ENCODE assay signal across 20 cellular contexts in the genomic region with DNA sequence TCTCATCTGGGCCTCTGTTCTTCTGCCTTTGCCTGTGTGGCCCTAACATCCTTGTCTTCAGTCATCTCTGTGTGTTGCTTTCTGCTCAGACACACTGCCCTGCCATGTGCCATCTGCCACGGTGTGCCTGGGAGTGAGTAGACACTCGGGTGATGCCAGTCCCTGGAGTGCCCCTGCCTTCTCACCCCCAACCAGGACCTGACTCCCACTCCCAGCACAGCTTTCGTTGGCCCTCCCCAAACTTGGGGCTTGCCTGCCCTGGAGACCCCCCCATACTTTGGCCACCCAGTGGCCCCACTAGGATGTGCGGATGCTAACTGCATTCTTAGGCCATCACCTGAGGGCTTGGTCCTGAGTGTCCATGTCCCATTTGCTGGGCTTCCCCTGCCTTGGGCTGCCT.
DNase-seq lines count a peak whose midpoint lies in the region; ATAC-seq, FAIRE-seq and TF ChIP-seq lines count a peak whose summit lies in the region.
"Had no signal": no experiment of that assay in that cellular context is flagged by ENCODE, and none has a peak within 500 bp of the region (broad histone marks: within the 10 kb centered on the region; RNA-seq: fewer than 3 reads in every experiment).

No MANE protein-coding gene starts in this region.

- no peak overlapping the region for H2AK5ac ChIP-seq in H1 (ENCODE audit: low read depth, low read length)

- no peak overlapping the region for H3K23ac ChIP-seq in H1 (ENCODE audit: insufficient read length)

- no peak overlapping the region for H3K14ac ChIP-seq in H1 (ENCODE audit: insufficient read length)

- no peak for TF ChIP-seq POLR2A in H1 (IDR thresholded peaks at IDR 0.05; ENCODE audit: control extremely low read depth in 1 of 2, low read depth in 2 of 2, low read length in 2 of 2)

- intact Hi-C loops in CD8-positive, alpha-beta T cell (cut with DNase I, micrococcal nuclease), result no loop called here
- intact Hi-C loops in Caco-2 (cut with micrococcal nuclease; ENCODE audit: unreplicated experiment), result no loop called here

- no peaks in the 10 kb centered on the region for H3K9me3 ChIP-seq in CD8-positive, alpha-beta T cell (ENCODE audit: low read length)
- no peaks in the 10 kb centered on the region for H3K9me3 ChIP-seq in H1 (ENCODE audit: insufficient read depth in 2 of 2, low read depth in 1 of 2, low read length in 1 of 2)
- H3K9me3 ChIP-seq in Caco-2, result no peaks in the 10 kb centered on the region

- peaks cover 3% of the 10 kb centered on the region for H3K36me3 Mint-ChIP-seq in CD8-positive, alpha-beta T cell
- H3K36me3 Mint-ChIP-seq in stimulated activated memory B cell treated with anti-CD40 and anti-IgM and Interleukin-4, amounts not matched to agents 10 μg/mL and 1 μg/mL and 100 μg/mL, for 72 hours, result peaks cover 31% of the 10 kb centered on the region
- H3K36me3 Mint-ChIP-seq in Caco-2 (ENCODE audit: insufficient read depth, unreplicated experiment), result no peaks in the 10 kb centered on the region

- no peak for TF ChIP-seq EP300 in H1 (IDR thresholded peaks at IDR 0.05; ENCODE audit: borderline replicate concordance in 1 of 2, low read depth in 2 of 2, low read length in 2 of 2)

- H2BK12ac ChIP-seq in H1 (ENCODE audit: low read depth, low read length), result no peak overlapping the region

- no peak overlapping the region for H3K27ac ChIP-seq in CD8-positive, alpha-beta T cell (ENCODE audit: low read depth, low read length)
- H3K27ac ChIP-seq in H1 (ENCODE audit: low read depth, low read length), result no peak overlapping the region
- H3K27ac ChIP-seq: GM23248 had no signal

- H3K56ac ChIP-seq in H1 (replicated peaks; ENCODE audit: insufficient read length, low read depth, low read length), result no peak overlapping the region

- H3K4me1 Mint-ChIP-seq in CD8-positive, alpha-beta T cell (ENCODE audit: low read depth), result peaks cover 29% of the 10 kb centered on the region
- peaks cover 5% of the 10 kb centered on the region for H3K4me1 Mint-ChIP-seq in stimulated activated memory B cell treated with anti-CD40 and anti-IgM and Interleukin-4, amounts not matched to agents 10 μg/mL and 1 μg/mL and 100 μg/mL, for 72 hours
- no peaks in the 10 kb centered on the region for H3K4me1 Mint-ChIP-seq in Caco-2 (ENCODE audit: low read depth, unreplicated experiment)

- CTCF ChIA-PET in CD8-positive, alpha-beta T cell (lab: Charles Lee), result no interaction called here
- CTCF ChIA-PET in H1 (lab: Charles Lee; ENCODE audit: partially characterized antibody) (interaction anchor here (1.5 kb wide), 1 partner anchor 13 kb away, joined by 4 read pairs; no protein-coding TSS in a partner anchor), Caco-2 (lab: Charles Lee) (no interaction called here)

- no peaks in the 10 kb centered on the region for H3K36me3 ChIP-seq in CD8-positive, alpha-beta T cell (ENCODE audit: insufficient read depth, low read length)
- H3K36me3 ChIP-seq in H1 (ENCODE audit: control insufficient read depth in 2 of 4, insufficient read depth in 4 of 4, low read length in 3 of 4) (no peaks in the 10 kb centered on the region), Caco-2 (ENCODE audit: control insufficient read depth, insufficient read depth, low read length) (no peaks in the 10 kb centered on the region)

- no peak for TF ChIP-seq CTCF in CD8-positive, alpha-beta T cell (IDR thresholded peaks at IDR 0.05)
- TF ChIP-seq CTCF in GM12874 (IDR thresholded peaks at IDR 0.05; ENCODE audit: insufficient read depth, low read depth, low read length), result peak; percentile 10; the same call in 1 of the 2 replicates
- TF ChIP-seq CTCF in H1 (IDR thresholded peaks at IDR 0.05; ENCODE audit: control extremely low read depth in 1 of 3, insufficient read depth in 1 of 3, low read depth in 1 of 3, low read length in 3 of 3), result peak in 1 of 3 experiments; percentile 14; a peak in 1 of 4 replicates
- no peak for TF ChIP-seq CTCF in Caco-2 (IDR thresholded peaks at IDR 0.05; ENCODE audit: insufficient read depth in 1 of 2, low read depth in 1 of 2, low read length in 1 of 2, severe bottlenecking in 1 of 2, unreplicated experiment in 1 of 2)
- TF ChIP-seq CTCF in GM10266 (IDR thresholded peaks at IDR 0.05; ENCODE audit: control insufficient read depth, insufficient read depth, low read depth, missing control alignments), result no peak

- no peak overlapping the region for H4K5ac ChIP-seq in H1 (ENCODE audit: insufficient read length, low read depth, low read length)

- no peak for ATAC-seq in CD8-positive, alpha-beta T cell
- no peak for ATAC-seq in stimulated activated memory B cell treated with anti-CD40 and anti-IgM and Interleukin-4, amounts not matched to agents 10 μg/mL and 1 μg/mL and 100 μg/mL, for 72 hours

- FAIRE-seq in H1 (lab: Jason Lieb, UNC), result no peak
- FAIRE-seq: GM12891, GM18507 had no signal

- no peak overlapping the region for H3K4me3 Mint-ChIP-seq in CD8-positive, alpha-beta T cell
- H3K4me3 Mint-ChIP-seq in stimulated activated memory B cell treated with anti-CD40 and anti-IgM and Interleukin-4, amounts not matched to agents 10 μg/mL and 1 μg/mL and 100 μg/mL, for 72 hours, result no peak overlapping the region
- no peak overlapping the region for H3K4me3 Mint-ChIP-seq in Caco-2 (ENCODE audit: unreplicated experiment)

- no peak overlapping the region for H4K91ac ChIP-seq in H1 (replicated peaks; ENCODE audit: insufficient read length, low read length)

- H3K79me2 ChIP-seq in H1 (ENCODE audit: control insufficient read depth in 1 of 2, insufficient read depth in 2 of 2, low read length in 2 of 2), result no peaks in the 10 kb centered on the region

- H3K4ac ChIP-seq in H1 (replicated peaks; ENCODE audit: insufficient read length, low read depth, low read length), result no peak overlapping the region

- H3K18ac ChIP-seq in H1 (ENCODE audit: extremely low read depth, low read length), result no peak overlapping the region

- H3K27me3 ChIP-seq in CD8-positive, alpha-beta T cell (ENCODE audit: insufficient read depth, low read length), result no peaks in the 10 kb centered on the region
- H3K27me3 ChIP-seq in H1 (replicated peaks in 1 of 4; ENCODE audit: control insufficient read depth in 3 of 4, extremely low read depth in 1 of 4, insufficient read depth in 3 of 4, low read length in 3 of 4), result no peaks in the 10 kb centered on the region
- no peaks in the 10 kb centered on the region for H3K27me3 ChIP-seq in Caco-2 (replicated peaks; ENCODE audit: control insufficient read depth, insufficient read depth, low read length)

- H2AFZ ChIP-seq in H1 (ENCODE audit: low read length), result no peak overlapping the region
- H2AFZ ChIP-seq: GM23248 had no signal

- H2BK15ac ChIP-seq in H1 (ENCODE audit: low read length), result no peak overlapping the region

- H3K27me3 Mint-ChIP-seq in CD8-positive, alpha-beta T cell (ENCODE audit: low read depth), result no peaks in the 10 kb centered on the region
- H3K27me3 Mint-ChIP-seq in stimulated activated memory B cell treated with anti-CD40 and anti-IgM and Interleukin-4, amounts not matched to agents 10 μg/mL and 1 μg/mL and 100 μg/mL, for 72 hours, result no peaks in the 10 kb centered on the region
- no peaks in the 10 kb centered on the region for H3K27me3 Mint-ChIP-seq in Caco-2 (ENCODE audit: insufficient read depth, unreplicated experiment)

- no peaks in the 10 kb centered on the region for H3K23me2 ChIP-seq in H1 (ENCODE audit: low read depth, low read length)

- H2BK20ac ChIP-seq in H1 (ENCODE audit: low read length), result no peak overlapping the region

- no peaks in the 10 kb centered on the region for H4K20me1 ChIP-seq in H1 (replicated peaks in 1 of 2; ENCODE audit: control insufficient read depth in 1 of 2, insufficient read depth in 2 of 2, low read length in 2 of 2)

- POLR2A ChIA-PET in CD8-positive, alpha-beta T cell (lab: Charles Lee), result interaction anchor here (1.0 kb wide), 1 partner anchor 60 kb away, joined by 3 read pairs; no protein-coding TSS in a partner anchor
- POLR2A ChIA-PET in H1 (lab: Charles Lee; ENCODE audit: partially characterized antibody), result no interaction called here
- POLR2A ChIA-PET in Caco-2 (lab: Charles Lee), result no interaction called here

- H2BK5ac ChIP-seq in H1 (ENCODE audit: low read depth, low read length), result no peak overlapping the region

- TF ChIP-seq RAD21 in H1 (IDR thresholded peaks at IDR 0.05 in 1 of 2, conservative IDR thresholded peaks at IDR 0.05 in 1 of 2; ENCODE audit: low read depth in 2 of 2, low read length in 2 of 2), result no peak

- H3K4me2 ChIP-seq in H1 (ENCODE audit: insufficient read depth in 1 of 2, low read depth in 2 of 2, low read length in 2 of 2), result no peak overlapping the region

- no peaks in the 10 kb centered on the region for H3K9me3 Mint-ChIP-seq in CD8-positive, alpha-beta T cell
- no peaks in the 10 kb centered on the region for H3K9me3 Mint-ChIP-seq in stimulated activated memory B cell treated with anti-CD40 and anti-IgM and Interleukin-4, amounts not matched to agents 10 μg/mL and 1 μg/mL and 100 μg/mL, for 72 hours
- H3K9me3 Mint-ChIP-seq in Caco-2 (ENCODE audit: unreplicated experiment), result no peaks in the 10 kb centered on the region

- H3K9ac ChIP-seq in H1 (replicated peaks in 1 of 4; ENCODE audit: extremely low read depth in 1 of 4, low read depth in 3 of 4, low read length in 3 of 4), result no peak overlapping the region
- H3K9ac ChIP-seq: GM23248 had no signal

- DNase-seq in CD8-positive, alpha-beta T cell, result no peak
- DNase-seq in H1 (ENCODE audit: low read depth in 1 of 2, low spot score in 2 of 2) (no peak), Caco-2 (no peak), GM10266 (ENCODE audit: extremely low spot score) (no peak), medulla oblongata (ENCODE audit: extremely low spot score) (no peak)
- DNase-seq: ACHN, AML-193, GM23248, KG1, NCI-H1436, NCI-H2029 treated with DMSO at 0.1 percent for 48 hours, NCI-H2171 treated with DMSO at 0.1 percent for 48 hours, NCI-H446 treated with DMSO at 0.1 percent for 48 hours, NCI-H748 treated with DMSO at 0.1 percent for 48 hours, OCI-M1, SHP77 treated with DMSO at 0.1 percent for 48 hours had no signal

- H3K4me3 ChIP-seq in CD8-positive, alpha-beta T cell (ENCODE audit: low read depth, low read length), result no peak overlapping the region
- H3K4me3 ChIP-seq in H1 (ENCODE audit: extremely low read depth in 1 of 4, insufficient read depth in 2 of 4, low read depth in 3 of 4, low read length in 4 of 4), result no peak overlapping the region
- H3K4me3 ChIP-seq in Caco-2 (ENCODE audit: low read depth, low read length), result no peak overlapping the region
- H3K4me3 ChIP-seq: GM23248 had no signal

- no peak overlapping the region for H2BK120ac ChIP-seq in H1 (replicated peaks; ENCODE audit: low read depth, low read length)

- no TSS peak for BruUV-seq in Caco-2 (replicated peaks; lab: Mats Ljungman, UMichigan)

- H3K79me1 ChIP-seq in H1 (ENCODE audit: low read depth, low read length), result peaks cover 6% of the 10 kb centered on the region; the same call in 1 of the 2 replicates

- H4K8ac ChIP-seq in H1 (ENCODE audit: extremely low read depth, insufficient read depth, low read length), result 0 out of 2 replicates have a peak overlapping the region, but pooled peaks have one; percentile 36

- H3K27ac Mint-ChIP-seq in CD8-positive, alpha-beta T cell, result peak overlapping the region; percentile 69
- peak overlapping the region; percentile 40 for H3K27ac Mint-ChIP-seq in stimulated activated memory B cell treated with anti-CD40 and anti-IgM and Interleukin-4, amounts not matched to agents 10 μg/mL and 1 μg/mL and 100 μg/mL, for 72 hours
- no peak overlapping the region for H3K27ac Mint-ChIP-seq in Caco-2 (ENCODE audit: unreplicated experiment)

- H3K4me1 ChIP-seq in CD8-positive, alpha-beta T cell (ENCODE audit: insufficient read depth, low read length), result peaks cover 5% of the 10 kb centered on the region
- H3K4me1 ChIP-seq in H1 (replicated peaks in 1 of 4; ENCODE audit: control insufficient read depth in 3 of 4, insufficient read depth in 4 of 4, low read length in 3 of 4) (peaks cover 0 to 3% (median 2%) of the 10 kb centered on the region in 4 experiments; a peak in 2 of 7 replicates), Caco-2 (no peaks in the 10 kb centered on the region)

- WGBS in H1 (ENCODE audit: extremely low coverage in 1 of 2, insufficient coverage in 1 of 2, insufficient read length in 1 of 2, insufficient replicate concordance in 2 of 2, low coverage in 1 of 2, low lambda C conversion rate in 2 of 2, missing lambda C conversion rate in 1 of 2), 2 experiments, result 91% methylated on average over 4 of the region's 4 CpGs; no CpG with 5 or more reads in 1 of the 2 experiments
